35 cellular contexts compared by ENCODE assay signal in the genomic region with DNA sequence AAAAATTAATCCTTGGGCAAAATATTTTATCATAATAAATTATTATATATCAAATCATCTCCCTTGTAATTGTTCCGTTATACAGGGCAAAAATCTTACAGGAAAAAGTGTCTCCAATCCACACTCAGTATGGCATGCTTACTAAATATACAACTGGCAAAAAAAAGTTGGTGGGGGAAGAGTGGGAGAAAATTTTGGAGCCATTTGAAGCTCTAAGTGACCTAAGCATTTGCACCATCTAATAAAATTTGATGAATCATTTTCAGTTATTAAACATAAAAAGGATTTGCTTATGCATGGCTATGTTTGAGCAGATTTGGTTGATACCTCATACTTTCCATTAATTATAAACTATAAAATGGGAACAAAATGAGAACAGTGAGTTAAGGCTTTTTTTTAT.
"Had no signal": no experiment of that assay in that cellular context is flagged by ENCODE, and none has a peak within 500 bp of the region (broad histone marks: within the 10 kb centered on the region; RNA-seq: fewer than 3 reads in every experiment).

No MANE protein-coding gene starts in this region.

- H3K4me3 ChIP-seq: adrenal gland, body of pancreas, esophagus squamous epithelium, gastroesophageal sphincter had no signal

- H3K27ac Mint-ChIP-seq: activated B cell treated with CpG ODN at 0.5 μM for 24 hours; activated CD8-positive, alpha-beta T cell treated with anti-CD3 and anti-CD28 coated beads for 36 hours; activated naive CD4-positive, alpha-beta T cell treated with anti-CD3 and anti-CD28 coated beads for 36 hours; activated naive CD4-positive, alpha-beta T cell treated with anti-CD3 and anti-CD28 coated beads, Interleukin-2, amount 50 U/mL, for 24 hours; activated naive CD8-positive, alpha-beta T cell treated with anti-CD3 and anti-CD28 coated beads for 36 hours; activated naive CD8-positive, alpha-beta T cell treated with anti-CD3 and anti-CD28 coated beads, Interleukin-2, amount 50 U/mL, for 24 hours; activated T-helper 1 cell treated with anti-CD3 and anti-CD28 coated beads, Interleukin-12 subunit alpha, Interleukin-12 subunit beta, Interleukin-2, Interleukin-4 antibody, amounts not matched to agents 30 ng/mL and 10 ng/mL and 1 ng/mL, durations not matched to agents 14 hours and 24 hours and 36 hours; activated T-helper 2 cell treated with anti-CD3 and anti-CD28 coated beads, Interferon-gamma antibody, Interleukin-2, Interleukin-4, amounts not matched to agents 10 μg/mL and 5 μg/mL and 100 μg/mL, durations not matched to agents 14 hours and 24 hours and 36 hours; T-helper 17 cell; T-helper 2 cell treated with Interferon-gamma antibody and Interleukin-4, amounts not matched to agents 5 μg/mL and 100 μg/mL, for 36 hours had no signal

- H3K4me1 Mint-ChIP-seq: activated B cell treated with CpG ODN at 0.5 μM for 24 hours; activated naive CD4-positive, alpha-beta T cell treated with anti-CD3 and anti-CD28 coated beads, Interleukin-2, amount 50 U/mL, for 24 hours; activated naive CD8-positive, alpha-beta T cell treated with anti-CD3 and anti-CD28 coated beads for 36 hours; T-helper 17 cell had no signal

- H3K27me3 ChIP-seq: adrenal gland, body of pancreas, esophagus squamous epithelium, gastroesophageal sphincter had no signal

- H3K27ac ChIP-seq: adrenal gland, body of pancreas, epithelial cell of prostate, WERI-Rb-1 had no signal

- ATAC-seq: activated CD4-positive, CD25-positive, alpha-beta regulatory T cell treated with anti-CD3 and anti-CD28 coated beads, Interleukin-2, amount 50 U/mL, for 24 hours; activated CD8-positive, alpha-beta T cell treated with anti-CD3 and anti-CD28 coated beads for 36 hours; activated naive CD8-positive, alpha-beta T cell treated with anti-CD3 and anti-CD28 coated beads, Interleukin-2, amount 50 U/mL, for 24 hours; body of pancreas; gastroesophageal sphincter; T-helper 17 cell had no signal

- H3K9me3 Mint-ChIP-seq: activated naive CD4-positive, alpha-beta T cell treated with anti-CD3 and anti-CD28 coated beads, Interleukin-2, amount 50 U/mL, for 24 hours had no signal

- FAIRE-seq: colon, endometrium, endothelial cell of umbilical vein had no signal

- DNase-seq: activated B cell treated with CpG ODN at 0.5 μM for 24 hours; activated CD4-positive, alpha-beta T cell treated with anti-CD3 and anti-CD28 coated beads for 48 hours; activated CD4-positive, alpha-beta T cell treated with anti-CD3 and anti-CD28 coated beads, Interleukin-2, amount 50 U/mL, for 1 hour; activated CD4-positive, alpha-beta T cell treated with anti-CD3 and anti-CD28 coated beads, Interleukin-2, amount 50 U/mL, for 48 hours; activated CD8-positive, alpha-beta memory T cell treated with anti-CD3 and anti-CD28 coated beads for 24 hours; activated CD8-positive, alpha-beta T cell treated with anti-CD3 and anti-CD28 coated beads for 36 hours; activated effector memory CD4-positive, alpha-beta T cell treated with anti-CD3 and anti-CD28 coated beads, Interleukin-2, amount 50 U/mL, for 16 hours; activated naive CD4-positive, alpha-beta T cell treated with anti-CD3 and anti-CD28 coated beads for 36 hours; activated naive CD8-positive, alpha-beta T cell treated with anti-CD3 and anti-CD28 coated beads for 36 hours; activated naive CD8-positive, alpha-beta T cell treated with anti-CD3 and anti-CD28 coated beads, Interleukin-2, amount 50 U/mL, for 24 hours; activated T-cell treated with anti-CD3 and anti-CD28 coated beads, Interleukin-2, amount 50 U/mL, for 48 hours; adrenal gland; amygdala; aorta; body of pancreas; caudate nucleus; cortex of kidney; dermis blood vessel endothelial cell; effector CD8-positive, alpha-beta T cell; esophagus squamous epithelium; foreskin melanocyte; T-helper 1 cell; T-helper 17 cell; T1000; WERI-Rb-1 had no signal

- H3K27me3 Mint-ChIP-seq: activated B cell treated with CpG ODN at 0.5 μM for 24 hours; activated CD8-positive, alpha-beta T cell treated with anti-CD3 and anti-CD28 coated beads for 36 hours; activated naive CD4-positive, alpha-beta T cell treated with anti-CD3 and anti-CD28 coated beads, Interleukin-2, amount 50 U/mL, for 24 hours; activated naive CD8-positive, alpha-beta T cell treated with anti-CD3 and anti-CD28 coated beads for 36 hours; activated naive CD8-positive, alpha-beta T cell treated with anti-CD3 and anti-CD28 coated beads, Interleukin-2, amount 50 U/mL, for 24 hours; T-helper 17 cell had no signal

- H3K36me3 ChIP-seq: adrenal gland, esophagus squamous epithelium, gastroesophageal sphincter, WERI-Rb-1 had no signal

- H3K9me3 ChIP-seq: adrenal gland, body of pancreas, esophagus squamous epithelium, gastroesophageal sphincter had no signal

- H3K4me3 Mint-ChIP-seq: activated B cell treated with CpG ODN at 0.5 μM for 24 hours; activated CD8-positive, alpha-beta T cell treated with anti-CD3 and anti-CD28 coated beads for 36 hours; activated naive CD4-positive, alpha-beta T cell treated with anti-CD3 and anti-CD28 coated beads for 36 hours; activated naive CD4-positive, alpha-beta T cell treated with anti-CD3 and anti-CD28 coated beads, Interleukin-2, amount 50 U/mL, for 24 hours; activated naive CD8-positive, alpha-beta T cell treated with anti-CD3 and anti-CD28 coated beads for 36 hours; activated naive CD8-positive, alpha-beta T cell treated with anti-CD3 and anti-CD28 coated beads, Interleukin-2, amount 50 U/mL, for 24 hours; activated T-helper 1 cell treated with anti-CD3 and anti-CD28 coated beads, Interleukin-12 subunit alpha, Interleukin-12 subunit beta, Interleukin-2, Interleukin-4 antibody, amounts not matched to agents 30 ng/mL and 10 ng/mL and 1 ng/mL, durations not matched to agents 14 hours and 24 hours and 36 hours; T-helper 17 cell; T-helper 2 cell treated with Interferon-gamma antibody and Interleukin-4, amounts not matched to agents 5 μg/mL and 100 μg/mL, for 36 hours had no signal
